Comparison of ENCODE assay signal across 7 cellular contexts in the genomic region with DNA sequence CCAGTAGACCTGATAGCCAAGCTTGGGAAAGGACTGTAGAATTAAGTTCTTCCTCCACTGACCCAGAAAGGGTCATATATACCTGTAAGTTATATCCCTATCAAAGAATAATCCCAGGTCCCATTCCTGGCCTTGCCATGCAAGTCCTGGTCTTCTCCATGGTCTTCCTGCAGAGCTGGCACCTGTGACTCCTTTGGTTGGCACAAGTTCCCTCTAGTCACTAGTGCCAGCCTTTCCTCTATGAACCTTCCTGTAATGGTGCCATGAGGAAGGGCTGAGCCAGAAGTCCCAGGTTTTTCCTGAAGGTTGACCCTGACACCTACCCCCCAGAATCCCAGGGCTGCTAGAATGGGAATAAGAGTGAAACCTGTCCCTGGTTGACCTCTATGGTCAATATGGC.
"Had no signal": no experiment of that assay in that cellular context is flagged by ENCODE, and none has a peak within 500 bp of the region (broad histone marks: within the 10 kb centered on the region; RNA-seq: fewer than 3 reads in every experiment).

No MANE protein-coding gene starts in this region.

- H3K4me1 ChIP-seq: HAP-1 had no signal

- H3K36me3 ChIP-seq: HAP-1 had no signal

- H3K27ac ChIP-seq: GM23248 had no signal

- H3K4me3 ChIP-seq: GM23248, HAP-1, K562 had no signal

- H3K9ac ChIP-seq: GM23248 had no signal

- DNase-seq: GM23248, GOT3, H7, HFFc6, IMR-90 had no signal
